ENCODE assay signal across 1 cellular context in genomic region chr15:51971353-51972133, GRCh38.
TF ChIP-seq lines count a peak whose summit lies in the region.

TSS of gene LEO1 (minus strand) at chr15:51971778. CDS start at chr15:51971745, 33 bp downstream.

TF ChIP-seq in HEK293, 187 proteins besides CTCF, POLR2A, EP300 and RAD21 (continued from another document and continues in another):
- TF ChIP-seq ZBTB6 (tag by site-specific recombination; IDR thresholded peaks at IDR 0.05) (peak; percentile 30; the same call in 1 of the 2 replicates), ZXDB (tag by site-specific recombination; IDR thresholded peaks at IDR 0.05) (peak; percentile 100), ZNF549 (tag by site-specific recombination; IDR thresholded peaks at IDR 0.05) (no peak), ZNF692 (tag by site-specific recombination; IDR thresholded peaks at IDR 0.05) (peak; percentile 49; the same call in 1 of the 2 replicates), ZNF76 (tag by site-specific recombination; IDR thresholded peaks at IDR 0.05; ENCODE audit: borderline replicate concordance, low read depth) (peak; percentile 76), SCRT2 (tag by site-specific recombination; IDR thresholded peaks at IDR 0.05) (no peak), ZNF488 (tag by site-specific recombination; IDR thresholded peaks at IDR 0.05) (no peak), ZNF10 (tag by site-specific recombination; IDR thresholded peaks at IDR 0.05) (no peak), ZBTB10 (tag by site-specific recombination; IDR thresholded peaks at IDR 0.05) (peak; percentile 19; the same call in 1 of the 2 replicates), ZBTB8A (tag by site-specific recombination; IDR thresholded peaks at IDR 0.05) (peak; percentile 62; the same call in 1 of the 2 replicates), PATZ1 (tag by site-specific recombination; IDR thresholded peaks at IDR 0.05) (0 out of 2 replicates have a peak, but pooled peaks have one; percentile 49), PBX3 (CRISPR knock-in tag; IDR thresholded peaks at IDR 0.05) (no peak), ZNF2 (tag by site-specific recombination; IDR thresholded peaks at IDR 0.05) (peak; percentile 85; the same call in 1 of the 2 replicates), KLF8 (tag by site-specific recombination; IDR thresholded peaks at IDR 0.05) (peak; percentile 39; the same call in 1 of the 2 replicates), ZNF629 (tag by site-specific recombination; IDR thresholded peaks at IDR 0.05) (peak; percentile 39), ZBTB26 (tag by site-specific recombination; optimal IDR thresholded peaks at IDR 0.05) (peak; percentile 57), YY2 (tag by site-specific recombination; IDR thresholded peaks at IDR 0.05) (peak; percentile 96), ZNF580 (tag by site-specific recombination; IDR thresholded peaks at IDR 0.05) (0 out of 2 replicates have a peak, but pooled peaks have one; percentile 47), PRDM2 (tag by site-specific recombination; IDR thresholded peaks at IDR 0.05; ENCODE audit: borderline replicate concordance) (no peak), ZNF391 (tag by site-specific recombination; IDR thresholded peaks at IDR 0.05; ENCODE audit: borderline replicate concordance, low read depth) (no peak), ZFHX2 (tag by site-specific recombination; conservative IDR thresholded peaks at IDR 0.05) (no peak), KLF16 (tag by site-specific recombination; IDR thresholded peaks at IDR 0.05) (peak; percentile 63; the same call in 1 of the 2 replicates), ZNF518A (tag by site-specific recombination; conservative IDR thresholded peaks at IDR 0.05; ENCODE audit: low read depth) (peak; percentile 57), ZIC2 (tag by site-specific recombination; IDR thresholded peaks at IDR 0.05) (peak; percentile 46), IKZF3 (tag by site-specific recombination; IDR thresholded peaks at IDR 0.05) (no peak), ZNF423 (tag by site-specific recombination; IDR thresholded peaks at IDR 0.05) (no peak), ZNF600 (tag by site-specific recombination; IDR thresholded peaks at IDR 0.05) (peak; percentile 80), ZNF366 (tag by site-specific recombination; conservative IDR thresholded peaks at IDR 0.05) (peak; percentile 56), ZNF501 (tag by site-specific recombination; IDR thresholded peaks at IDR 0.05) (peak; percentile 87)
